ENCODE assay signal across 1 cellular context in the genomic region with DNA sequence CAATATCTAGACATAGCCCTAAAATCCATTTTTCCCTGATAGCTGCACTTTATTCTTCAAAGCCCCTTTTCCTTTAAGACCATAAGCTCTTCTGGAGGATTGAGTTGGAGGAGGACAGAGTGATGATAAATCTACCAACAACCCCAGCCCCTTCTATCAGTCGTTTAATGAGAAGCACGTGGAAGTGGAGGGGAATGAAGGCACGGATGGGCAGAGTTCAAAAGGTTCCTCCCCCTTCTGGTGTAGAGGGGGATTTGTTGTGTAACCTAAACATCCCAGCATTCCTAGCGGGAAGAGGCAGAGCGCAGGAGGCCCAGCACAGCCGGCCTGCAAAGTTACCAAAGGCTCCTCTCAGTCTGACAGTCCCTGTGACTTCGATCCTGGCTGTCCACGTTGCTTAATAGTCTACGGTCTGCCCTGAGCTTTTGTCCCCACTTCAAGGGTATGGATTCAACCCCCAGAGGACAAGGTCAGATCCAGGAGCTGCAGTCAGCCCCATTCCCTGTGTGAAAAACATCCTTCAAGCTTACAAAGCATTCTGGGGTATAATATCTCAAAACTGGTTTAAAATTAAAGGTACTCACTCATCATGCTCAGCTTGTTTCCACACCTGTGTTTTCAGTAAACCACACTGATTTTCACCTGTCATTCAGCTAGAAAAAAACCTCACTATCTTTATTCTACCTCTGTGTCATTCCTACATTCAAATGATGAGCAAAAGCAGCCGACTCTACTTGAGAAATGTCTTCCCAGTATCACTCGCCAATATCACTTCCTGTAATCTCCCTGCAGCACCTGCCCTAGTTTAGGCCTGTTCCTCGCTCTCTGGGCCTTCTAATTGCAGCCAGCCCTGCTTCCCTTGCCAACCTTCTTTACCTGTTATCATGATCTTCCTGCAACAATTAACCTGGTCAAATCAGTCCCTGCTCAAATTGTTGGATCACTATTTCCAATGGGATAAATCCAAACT.
TF ChIP-seq lines count a peak whose summit lies in the region.

No MANE protein-coding gene starts in this region.

TF ChIP-seq in HepG2, 621 proteins besides CTCF, POLR2A, EP300 and RAD21 (continued from another document and continues in another):
- TF ChIP-seq, protein P1, sequence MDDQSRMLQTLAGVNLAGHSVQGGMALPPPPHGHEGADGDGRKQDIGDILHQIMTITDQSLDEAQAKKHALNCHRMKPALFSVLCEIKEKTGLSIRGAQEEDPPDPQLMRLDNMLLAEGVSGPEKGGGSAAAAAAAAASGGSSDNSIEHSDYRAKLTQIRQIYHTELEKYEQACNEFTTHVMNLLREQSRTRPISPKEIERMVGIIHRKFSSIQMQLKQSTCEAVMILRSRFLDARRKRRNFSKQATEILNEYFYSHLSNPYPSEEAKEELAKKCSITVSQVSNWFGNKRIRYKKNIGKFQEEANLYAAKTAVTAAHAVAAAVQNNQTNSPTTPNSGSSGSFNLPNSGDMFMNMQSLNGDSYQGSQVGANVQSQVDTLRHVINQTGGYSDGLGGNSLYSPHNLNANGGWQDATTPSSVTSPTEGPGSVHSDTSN (CRISPR knock-in tag; IDR thresholded peaks at IDR 0.05; ENCODE audit: borderline replicate concordance): no peak
- no peak for TF ChIP-seq KLF12 (CRISPR knock-in tag; IDR thresholded peaks at IDR 0.05; ENCODE audit: borderline replicate concordance)
- TF ChIP-seq NFYB (CRISPR knock-in tag; IDR thresholded peaks at IDR 0.05): no peak
- TF ChIP-seq, protein P2, sequence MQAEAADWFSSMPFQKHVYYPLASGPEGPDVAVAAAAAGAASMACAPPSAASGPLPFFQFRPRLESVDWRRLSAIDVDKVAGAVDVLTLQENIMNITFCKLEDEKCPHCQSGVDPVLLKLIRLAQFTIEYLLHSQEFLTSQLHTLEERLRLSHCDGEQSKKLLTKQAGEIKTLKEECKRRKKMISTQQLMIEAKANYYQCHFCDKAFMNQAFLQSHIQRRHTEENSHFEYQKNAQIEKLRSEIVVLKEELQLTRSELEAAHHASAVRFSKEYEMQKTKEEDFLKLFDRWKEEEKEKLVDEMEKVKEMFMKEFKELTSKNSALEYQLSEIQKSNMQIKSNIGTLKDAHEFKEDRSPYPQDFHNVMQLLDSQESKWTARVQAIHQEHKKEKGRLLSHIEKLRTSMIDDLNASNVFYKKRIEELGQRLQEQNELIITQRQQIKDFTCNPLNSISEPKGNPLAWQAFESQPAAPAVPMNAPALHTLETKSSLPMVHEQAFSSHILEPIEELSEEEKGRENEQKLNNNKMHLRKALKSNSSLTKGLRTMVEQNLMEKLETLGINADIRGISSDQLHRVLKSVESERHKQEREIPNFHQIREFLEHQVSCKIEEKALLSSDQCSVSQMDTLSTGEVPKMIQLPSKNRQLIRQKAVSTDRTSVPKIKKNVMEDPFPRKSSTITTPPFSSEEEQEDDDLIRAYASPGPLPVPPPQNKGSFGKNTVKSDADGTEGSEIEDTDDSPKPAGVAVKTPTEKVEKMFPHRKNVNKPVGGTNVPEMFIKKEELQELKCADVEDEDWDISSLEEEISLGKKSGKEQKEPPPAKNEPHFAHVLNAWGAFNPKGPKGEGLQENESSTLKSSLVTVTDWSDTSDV (CRISPR knock-in tag; IDR thresholded peaks at IDR 0.05): no peak
- TF ChIP-seq, protein P3, sequence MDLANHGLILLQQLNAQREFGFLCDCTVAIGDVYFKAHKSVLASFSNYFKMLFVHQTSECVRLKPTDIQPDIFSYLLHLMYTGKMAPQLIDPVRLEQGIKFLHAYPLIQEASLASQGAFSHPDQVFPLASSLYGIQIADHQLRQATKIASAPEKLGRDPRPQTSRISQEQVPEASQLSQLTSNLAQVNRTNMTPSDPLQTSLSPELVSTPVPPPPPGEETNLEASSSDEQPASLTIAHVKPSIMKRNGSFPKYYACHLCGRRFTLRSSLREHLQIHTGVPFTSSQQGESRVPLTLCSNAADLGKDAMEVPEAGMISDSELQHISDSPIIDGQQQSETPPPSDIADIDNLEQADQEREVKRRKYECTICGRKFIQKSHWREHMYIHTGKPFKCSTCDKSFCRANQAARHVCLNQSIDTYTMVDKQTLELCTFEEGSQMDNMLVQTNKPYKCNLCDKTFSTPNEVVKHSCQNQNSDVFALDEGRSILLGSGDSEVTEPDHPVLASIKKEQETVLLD (CRISPR knock-in tag; IDR thresholded peaks at IDR 0.05; ENCODE audit: low read depth): peak; percentile 52; the same call in 1 of the 2 replicates
- TF ChIP-seq IKZF4 (CRISPR knock-in tag; IDR thresholded peaks at IDR 0.05; ENCODE audit: borderline replicate concordance, low read depth, not compliant biosample characterization): no peak
- no peak for TF ChIP-seq XBP1 (CRISPR knock-in tag; IDR thresholded peaks at IDR 0.05)
- TF ChIP-seq ZNF644 (CRISPR knock-in tag; IDR thresholded peaks at IDR 0.05; ENCODE audit: low read depth): peak; percentile 82; the same call in 1 of the 2 replicates
- no peak for TF ChIP-seq HMGA1 (CRISPR knock-in tag; conservative IDR thresholded peaks at IDR 0.05)
- no peak for TF ChIP-seq KLF15 (CRISPR knock-in tag; IDR thresholded peaks at IDR 0.05; ENCODE audit: borderline replicate concordance)
- peak; percentile 70 for TF ChIP-seq SMC3 (IDR thresholded peaks at IDR 0.05; ENCODE audit: low read length)
- no peak for TF ChIP-seq ZNF138 (CRISPR knock-in tag; IDR thresholded peaks at IDR 0.05; ENCODE audit: low read depth)
- TF ChIP-seq SP140L (CRISPR knock-in tag; IDR thresholded peaks at IDR 0.05; ENCODE audit: borderline replicate concordance): 0 out of 2 replicates have a peak, but pooled peaks have one; percentile 57
- TF ChIP-seq GABPB1 (CRISPR knock-in tag; IDR thresholded peaks at IDR 0.05): peak; percentile 58; the same call in 1 of the 2 replicates
- TF ChIP-seq ASH2L (IDR thresholded peaks at IDR 0.05; ENCODE audit: insufficient read length, low read depth, low read length): peak; percentile 71
- TF ChIP-seq ZNF12 (CRISPR knock-in tag; IDR thresholded peaks at IDR 0.05): 0 out of 2 replicates have a peak, but pooled peaks have one; percentile 26
- TF ChIP-seq, protein P4, sequence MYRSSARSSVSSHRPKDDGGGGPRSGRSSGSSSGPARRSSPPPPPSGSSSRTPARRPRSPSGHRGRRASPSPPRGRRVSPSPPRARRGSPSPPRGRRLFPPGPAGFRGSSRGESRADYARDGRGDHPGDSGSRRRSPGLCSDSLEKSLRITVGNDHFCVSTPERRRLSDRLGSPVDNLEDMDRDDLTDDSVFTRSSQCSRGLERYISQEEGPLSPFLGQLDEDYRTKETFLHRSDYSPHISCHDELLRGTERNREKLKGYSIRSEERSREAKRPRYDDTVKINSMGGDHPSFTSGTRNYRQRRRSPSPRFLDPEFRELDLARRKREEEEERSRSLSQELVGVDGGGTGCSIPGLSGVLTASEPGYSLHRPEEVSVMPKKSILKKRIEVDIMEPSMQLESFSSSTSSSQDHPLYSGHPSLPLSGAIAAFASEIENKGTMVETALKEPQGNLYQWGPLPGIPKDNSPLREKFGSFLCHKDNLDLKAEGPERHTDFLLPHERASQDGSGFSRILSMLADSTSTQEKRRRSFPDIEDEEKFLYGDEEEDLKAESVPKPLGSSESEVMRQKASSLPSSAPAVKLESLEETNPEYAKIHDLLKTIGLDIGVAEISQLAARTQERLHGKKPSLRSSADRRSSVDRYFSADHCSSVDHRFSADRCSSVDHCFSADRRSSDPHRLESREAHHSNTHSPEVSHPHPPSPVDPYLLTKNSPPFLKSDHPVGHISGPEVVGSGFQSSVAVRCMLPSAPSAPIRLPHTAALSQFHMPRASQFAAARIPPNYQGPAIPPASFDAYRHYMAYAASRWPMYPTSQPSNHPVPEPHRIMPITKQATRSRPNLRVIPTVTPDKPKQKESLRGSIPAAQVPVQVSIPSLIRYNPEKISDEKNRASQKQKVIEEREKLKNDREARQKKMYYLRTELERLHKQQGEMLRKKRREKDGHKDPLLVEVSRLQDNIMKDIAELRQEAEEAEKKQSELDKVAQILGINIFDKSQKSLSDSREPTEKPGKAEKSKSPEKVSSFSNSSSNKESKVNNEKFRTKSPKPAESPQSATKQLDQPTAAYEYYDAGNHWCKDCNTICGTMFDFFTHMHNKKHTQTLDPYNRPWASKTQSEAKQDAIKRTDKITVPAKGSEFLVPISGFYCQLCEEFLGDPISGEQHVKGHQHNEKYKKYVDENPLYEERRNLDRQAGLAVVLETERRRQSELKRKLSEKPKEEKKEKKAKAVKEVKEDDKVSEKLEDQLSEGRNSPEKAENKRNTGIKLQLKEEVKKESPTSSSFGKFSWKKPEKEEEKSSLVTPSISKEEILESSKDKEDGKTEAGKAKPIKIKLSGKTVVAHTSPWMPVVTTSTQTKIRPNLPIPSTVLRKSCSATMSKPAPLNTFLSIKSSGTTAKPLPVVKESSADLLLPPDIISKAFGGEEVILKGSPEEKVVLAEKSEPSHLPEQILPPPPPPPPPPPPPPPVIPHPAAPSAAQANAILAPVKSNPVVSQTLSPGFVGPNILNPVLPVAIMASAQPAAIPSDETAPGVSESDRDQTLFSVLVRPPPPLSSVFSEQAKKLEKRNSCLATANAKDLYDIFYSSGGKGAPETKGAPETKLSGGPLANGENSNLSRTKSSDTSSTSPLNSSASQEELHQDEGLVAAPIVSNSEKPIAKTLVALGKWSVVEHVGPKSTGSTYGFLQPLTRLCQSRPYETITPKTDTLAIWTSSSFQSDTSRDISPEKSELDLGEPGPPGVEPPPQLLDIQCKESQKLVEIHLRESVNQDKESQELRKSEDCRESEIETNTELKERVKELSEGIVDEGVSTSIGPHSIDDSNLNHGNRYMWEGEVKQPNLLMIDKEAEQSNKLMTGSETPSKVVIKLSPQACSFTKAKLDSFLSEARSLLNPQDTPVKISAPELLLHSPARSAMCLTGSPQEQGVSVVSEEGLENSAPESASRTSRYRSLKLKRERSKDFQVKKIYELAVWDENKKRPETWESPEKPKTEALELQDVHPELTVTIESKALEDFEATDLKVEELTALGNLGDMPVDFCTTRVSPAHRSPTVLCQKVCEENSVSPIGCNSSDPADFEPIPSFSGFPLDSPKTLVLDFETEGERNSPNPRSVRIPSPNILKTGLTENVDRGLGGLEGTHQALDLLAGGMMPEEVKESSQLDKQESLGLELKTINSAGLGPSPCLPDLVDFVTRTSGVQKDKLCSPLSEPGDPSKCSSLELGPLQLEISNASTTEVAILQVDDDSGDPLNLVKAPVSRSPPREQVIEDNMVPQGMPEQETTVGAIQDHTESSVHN (CRISPR knock-in tag; IDR thresholded peaks at IDR 0.05): 0 out of 2 replicates have a peak, but pooled peaks have one; percentile 56
- peak; percentile 70 for TF ChIP-seq THAP11 (CRISPR knock-in tag; IDR thresholded peaks at IDR 0.05)
- TF ChIP-seq ZC3H13 (CRISPR knock-in tag; IDR thresholded peaks at IDR 0.05): 0 out of 2 replicates have a peak, but pooled peaks have one; percentile 38
- TF ChIP-seq, protein P5, sequence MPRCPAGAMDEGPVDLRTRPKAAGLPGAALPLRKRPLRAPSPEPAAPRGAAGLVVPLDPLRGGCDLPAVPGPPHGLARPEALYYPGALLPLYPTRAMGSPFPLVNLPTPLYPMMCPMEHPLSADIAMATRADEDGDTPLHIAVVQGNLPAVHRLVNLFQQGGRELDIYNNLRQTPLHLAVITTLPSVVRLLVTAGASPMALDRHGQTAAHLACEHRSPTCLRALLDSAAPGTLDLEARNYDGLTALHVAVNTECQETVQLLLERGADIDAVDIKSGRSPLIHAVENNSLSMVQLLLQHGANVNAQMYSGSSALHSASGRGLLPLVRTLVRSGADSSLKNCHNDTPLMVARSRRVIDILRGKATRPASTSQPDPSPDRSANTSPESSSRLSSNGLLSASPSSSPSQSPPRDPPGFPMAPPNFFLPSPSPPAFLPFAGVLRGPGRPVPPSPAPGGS (CRISPR knock-in tag; IDR thresholded peaks at IDR 0.05): peak; percentile 75; the same call in 1 of the 2 replicates
- no peak for TF ChIP-seq U2AF1 (optimal IDR thresholded peaks at IDR 0.05; ENCODE audit: low read depth, low read length)
- TF ChIP-seq ZNF782 (CRISPR knock-in tag; IDR thresholded peaks at IDR 0.05; ENCODE audit: borderline replicate concordance): peak; percentile 82; the same call in 1 of the 2 replicates
- no peak for TF ChIP-seq ZNF577 (CRISPR knock-in tag; IDR thresholded peaks at IDR 0.05; ENCODE audit: borderline replicate concordance, low read depth)
- TF ChIP-seq CREB1 (IDR thresholded peaks at IDR 0.05): no peak
- peak; percentile 79 for TF ChIP-seq CREB1 (CRISPR knock-in tag; IDR thresholded peaks at IDR 0.05)
- no peak for TF ChIP-seq RFX5 (IDR thresholded peaks at IDR 0.05; ENCODE audit: low read depth, low read length)
- TF ChIP-seq NFIC (IDR thresholded peaks at IDR 0.05; ENCODE audit: low read length): peak; percentile 62
- TF ChIP-seq, protein P6, sequence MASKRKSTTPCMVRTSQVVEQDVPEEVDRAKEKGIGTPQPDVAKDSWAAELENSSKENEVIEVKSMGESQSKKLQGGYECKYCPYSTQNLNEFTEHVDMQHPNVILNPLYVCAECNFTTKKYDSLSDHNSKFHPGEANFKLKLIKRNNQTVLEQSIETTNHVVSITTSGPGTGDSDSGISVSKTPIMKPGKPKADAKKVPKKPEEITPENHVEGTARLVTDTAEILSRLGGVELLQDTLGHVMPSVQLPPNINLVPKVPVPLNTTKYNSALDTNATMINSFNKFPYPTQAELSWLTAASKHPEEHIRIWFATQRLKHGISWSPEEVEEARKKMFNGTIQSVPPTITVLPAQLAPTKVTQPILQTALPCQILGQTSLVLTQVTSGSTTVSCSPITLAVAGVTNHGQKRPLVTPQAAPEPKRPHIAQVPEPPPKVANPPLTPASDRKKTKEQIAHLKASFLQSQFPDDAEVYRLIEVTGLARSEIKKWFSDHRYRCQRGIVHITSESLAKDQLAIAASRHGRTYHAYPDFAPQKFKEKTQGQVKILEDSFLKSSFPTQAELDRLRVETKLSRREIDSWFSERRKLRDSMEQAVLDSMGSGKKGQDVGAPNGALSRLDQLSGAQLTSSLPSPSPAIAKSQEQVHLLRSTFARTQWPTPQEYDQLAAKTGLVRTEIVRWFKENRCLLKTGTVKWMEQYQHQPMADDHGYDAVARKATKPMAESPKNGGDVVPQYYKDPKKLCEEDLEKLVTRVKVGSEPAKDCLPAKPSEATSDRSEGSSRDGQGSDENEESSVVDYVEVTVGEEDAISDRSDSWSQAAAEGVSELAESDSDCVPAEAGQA (IDR thresholded peaks at IDR 0.05; ENCODE audit: low read depth): peak; percentile 75; the same call in 1 of the 2 replicates
- TF ChIP-seq, protein P6 (CRISPR knock-in tag; IDR thresholded peaks at IDR 0.05; ENCODE audit: borderline replicate concordance): no peak
